13 cellular contexts compared by ENCODE assay signal in the genomic region with DNA sequence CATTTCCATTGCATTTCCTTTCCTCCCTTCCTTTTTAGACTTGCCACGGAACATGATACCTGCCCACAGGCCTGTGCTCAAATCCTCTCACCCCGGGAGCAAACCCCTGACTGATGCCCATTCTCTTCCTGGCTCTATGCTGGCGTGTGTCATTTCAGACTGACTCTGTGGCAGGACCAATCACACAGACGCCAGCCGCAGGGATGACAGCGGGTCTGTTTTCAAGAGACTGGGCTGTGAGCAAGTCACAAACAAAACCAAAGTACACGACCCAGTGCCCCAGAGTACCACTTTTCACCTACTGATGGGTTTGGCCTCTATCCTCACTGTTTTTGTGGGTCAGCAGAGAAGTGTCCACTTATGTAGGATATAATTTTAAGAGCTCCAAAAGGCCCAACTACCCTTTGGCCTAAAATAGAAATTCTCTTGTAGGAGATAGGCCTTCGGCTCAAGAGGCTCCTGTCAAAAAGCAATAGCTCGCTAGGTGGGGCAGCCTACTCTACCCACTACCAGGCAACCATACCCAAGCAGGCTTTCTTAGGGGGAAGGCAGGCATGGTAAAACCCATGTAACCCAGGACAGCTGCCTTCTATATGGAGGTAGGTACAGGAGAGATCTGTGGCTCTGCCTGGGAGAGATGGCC.
A peak's percentile ranks its signal among the peaks of the same experiment; 100 is the strongest.
DNase-seq lines count a peak whose midpoint lies in the region; ATAC-seq and TF ChIP-seq lines count a peak whose summit lies in the region.
"Had no signal": no experiment of that assay in that cellular context is flagged by ENCODE, and none has a peak within 500 bp of the region (broad histone marks: within the 10 kb centered on the region; RNA-seq: fewer than 3 reads in every experiment).

No MANE protein-coding gene starts in this region.

- H3K27me3 ChIP-seq in GM23338 (ENCODE audit: insufficient read depth), result no peaks in the 10 kb centered on the region
- H3K27me3 ChIP-seq in heart right ventricle, result no peaks in the 10 kb centered on the region
- H3K27me3 ChIP-seq: BLaER1 treated with 17β-estradiol and CSF1 and Interleukin-3, amounts not matched to agents 10 nM and 100 nM had no signal

- 49 to 55% methylated on average over 9 of the region's 9 CpGs for WGBS in heart right ventricle, 2 donors

- TF ChIP-seq CTCF in GM23338 (conservative IDR thresholded peaks at IDR 0.05; ENCODE audit: low read depth in 2 of 2) (no peak), heart right ventricle (IDR thresholded peaks at IDR 0.05) (no peak), nephron progenitor cell (IDR thresholded peaks at IDR 0.05) (no peak)

- peak; percentile 21 for DNase-seq in activated effector memory CD4-positive, alpha-beta T cell treated with anti-CD3 and anti-CD28 coated beads, Interleukin-2, amount 50 U/mL, for 16 hours
- no peak for DNase-seq in activated effector memory CD4-positive, alpha-beta T cell treated with Interleukin-2 at 50 U/mL for 16 hours
- DNase-seq in GM23338 (ENCODE audit: low spot score), result no peak
- DNase-seq in heart right ventricle, result no peak
- DNase-seq in left lobe of liver (ENCODE audit: low spot score), result peak; percentile 14
- DNase-seq in nephron progenitor cell, result no peak
- DNase-seq in NCI-H526 treated with DMSO at 0.1 percent for 48 hours (lab: John Stamatoyannopoulos, UW), result no peak
- DNase-seq: Calu3; CD8-positive, alpha-beta T cell; GF-D8 had no signal

- no peaks in the 10 kb centered on the region for H3K79me2 ChIP-seq in GM23338 (replicated peaks; ENCODE audit: insufficient read depth)

- H3K9me3 ChIP-seq in heart right ventricle, result no peaks in the 10 kb centered on the region
- H3K9me3 ChIP-seq: BLaER1 treated with 17β-estradiol and CSF1 and Interleukin-3, amounts not matched to agents 10 nM and 100 nM; HAP-1 had no signal

- no peak overlapping the region for H3K4me2 ChIP-seq in GM23338
- H3K4me2 ChIP-seq: BLaER1 treated with 17β-estradiol and CSF1 and Interleukin-3, amounts not matched to agents 10 nM and 100 nM had no signal

- H3K27ac ChIP-seq in GM23338 (ENCODE audit: low read depth) (no peak overlapping the region), heart right ventricle (no peak overlapping the region)
- H3K27ac ChIP-seq: BLaER1 treated with 17β-estradiol and CSF1 and Interleukin-3, amounts not matched to agents 10 nM and 100 nM had no signal

- H3K9me2 ChIP-seq in GM23338 (ENCODE audit: insufficient read depth), result peaks cover 9% of the 10 kb centered on the region

- no peaks in the 10 kb centered on the region for H3K4me1 ChIP-seq in GM23338 (ENCODE audit: insufficient read depth)
- peaks cover 0 to 5% (median 0%) of the 10 kb centered on the region in 9 donors for H3K4me1 ChIP-seq in heart right ventricle
- H3K4me1 ChIP-seq: HAP-1 had no signal

- peak overlapping the region; percentile 47; the same call in 1 of the 2 replicates for H2AFZ ChIP-seq in GM23338

- no peaks in the 10 kb centered on the region for H3K4me1 Mint-ChIP-seq in GM23338
- H3K4me1 Mint-ChIP-seq in nephron progenitor cell, result no peaks in the 10 kb centered on the region
- H3K4me1 Mint-ChIP-seq: B cell had no signal

- no peaks in the 10 kb centered on the region for H3F3A ChIP-seq in GM23338 (replicated peaks; ENCODE audit: low read depth)

- H3K4me3 ChIP-seq in GM23338 (no peak overlapping the region), heart right ventricle (no peak overlapping the region)
- H3K4me3 ChIP-seq: BLaER1 treated with 17β-estradiol and CSF1 and Interleukin-3, amounts not matched to agents 10 nM and 100 nM; HAP-1 had no signal

- no peaks in the 10 kb centered on the region for H3K36me3 ChIP-seq in GM23338 (ENCODE audit: insufficient read depth)
- H3K36me3 ChIP-seq in heart right ventricle, result no peaks in the 10 kb centered on the region
- H3K36me3 ChIP-seq: BLaER1 treated with 17β-estradiol and CSF1 and Interleukin-3, amounts not matched to agents 10 nM and 100 nM; HAP-1 had no signal

- no peaks in the 10 kb centered on the region for H3K36me3 Mint-ChIP-seq in GM23338 (ENCODE audit: low read depth)
- H3K36me3 Mint-ChIP-seq in nephron progenitor cell (ENCODE audit: low read depth), result no peaks in the 10 kb centered on the region
- H3K36me3 Mint-ChIP-seq: CD8-positive, alpha-beta T cell had no signal

- H3K4me3 Mint-ChIP-seq in GM23338 (no peak overlapping the region), nephron progenitor cell (no peak overlapping the region)
- H3K4me3 Mint-ChIP-seq: B cell; CD8-positive, alpha-beta T cell had no signal

- H3K27me3 Mint-ChIP-seq in GM23338 (ENCODE audit: insufficient read depth, low read depth, poor library complexity), result no peaks in the 10 kb centered on the region
- H3K27me3 Mint-ChIP-seq in nephron progenitor cell (ENCODE audit: low read depth, poor library complexity), result peaks cover 24% of the 10 kb centered on the region

- ATAC-seq in GM23338 (no peak), heart right ventricle (peak in 5 of 8 donors; percentile 12 to 67 (median 33)), left lobe of liver (no peak)
- ATAC-seq: CD8-positive, alpha-beta T cell had no signal

- no peak overlapping the region for H3K27ac Mint-ChIP-seq in GM23338
- no peak overlapping the region for H3K27ac Mint-ChIP-seq in nephron progenitor cell
- H3K27ac Mint-ChIP-seq: B cell; CD8-positive, alpha-beta T cell had no signal

- H4K20me1 ChIP-seq in GM23338 (replicated peaks; ENCODE audit: insufficient read depth), result no peaks in the 10 kb centered on the region
- H4K20me1 ChIP-seq: BLaER1 treated with 17β-estradiol and CSF1 and Interleukin-3, amounts not matched to agents 10 nM and 100 nM had no signal

- H3K9me3 Mint-ChIP-seq in GM23338, result no peaks in the 10 kb centered on the region; the same call in 2 of the 3 replicates
- no peaks in the 10 kb centered on the region for H3K9me3 Mint-ChIP-seq in nephron progenitor cell
- H3K9me3 Mint-ChIP-seq: CD8-positive, alpha-beta T cell had no signal

- intact Hi-C loops in heart right ventricle (cut with DNase I), result no loop called here

TF ChIP-seq in GM23338, 12 proteins besides CTCF, POLR2A, EP300 and RAD21:
- TF ChIP-seq STAT1 (IDR thresholded peaks at IDR 0.05; ENCODE audit: unreplicated experiment), result no peak
- TF ChIP-seq, protein P1, sequence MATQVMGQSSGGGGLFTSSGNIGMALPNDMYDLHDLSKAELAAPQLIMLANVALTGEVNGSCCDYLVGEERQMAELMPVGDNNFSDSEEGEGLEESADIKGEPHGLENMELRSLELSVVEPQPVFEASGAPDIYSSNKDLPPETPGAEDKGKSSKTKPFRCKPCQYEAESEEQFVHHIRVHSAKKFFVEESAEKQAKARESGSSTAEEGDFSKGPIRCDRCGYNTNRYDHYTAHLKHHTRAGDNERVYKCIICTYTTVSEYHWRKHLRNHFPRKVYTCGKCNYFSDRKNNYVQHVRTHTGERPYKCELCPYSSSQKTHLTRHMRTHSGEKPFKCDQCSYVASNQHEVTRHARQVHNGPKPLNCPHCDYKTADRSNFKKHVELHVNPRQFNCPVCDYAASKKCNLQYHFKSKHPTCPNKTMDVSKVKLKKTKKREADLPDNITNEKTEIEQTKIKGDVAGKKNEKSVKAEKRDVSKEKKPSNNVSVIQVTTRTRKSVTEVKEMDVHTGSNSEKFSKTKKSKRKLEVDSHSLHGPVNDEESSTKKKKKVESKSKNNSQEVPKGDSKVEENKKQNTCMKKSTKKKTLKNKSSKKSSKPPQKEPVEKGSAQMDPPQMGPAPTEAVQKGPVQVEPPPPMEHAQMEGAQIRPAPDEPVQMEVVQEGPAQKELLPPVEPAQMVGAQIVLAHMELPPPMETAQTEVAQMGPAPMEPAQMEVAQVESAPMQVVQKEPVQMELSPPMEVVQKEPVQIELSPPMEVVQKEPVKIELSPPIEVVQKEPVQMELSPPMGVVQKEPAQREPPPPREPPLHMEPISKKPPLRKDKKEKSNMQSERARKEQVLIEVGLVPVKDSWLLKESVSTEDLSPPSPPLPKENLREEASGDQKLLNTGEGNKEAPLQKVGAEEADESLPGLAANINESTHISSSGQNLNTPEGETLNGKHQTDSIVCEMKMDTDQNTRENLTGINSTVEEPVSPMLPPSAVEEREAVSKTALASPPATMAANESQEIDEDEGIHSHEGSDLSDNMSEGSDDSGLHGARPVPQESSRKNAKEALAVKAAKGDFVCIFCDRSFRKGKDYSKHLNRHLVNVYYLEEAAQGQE (IDR thresholded peaks at IDR 0.05; ENCODE audit: unreplicated experiment), result no peak
- TF ChIP-seq EZH2phosphoT487 (IDR thresholded peaks at IDR 0.05; ENCODE audit: unreplicated experiment), result no peak

Comparison
In these comparisons a context has a peak if more than half of its experiments do, and no peak if none do; other contexts are left out.
1. DNase-seq: peak in activated effector memory CD4-positive, alpha-beta T cell treated with anti-CD3 and anti-CD28 coated beads, Interleukin-2, amount 50 U/mL, for 16 hours (single experiment) and left lobe of liver (single experiment); none in activated effector memory CD4-positive, alpha-beta T cell treated with Interleukin-2 at 50 U/mL for 16 hours (single experiment), GM23338 (single experiment), heart right ventricle (0 of 2), nephron progenitor cell (single experiment) and NCI-H526 treated with DMSO at 0.1 percent for 48 hours (single experiment).
2. ATAC-seq: peak in heart right ventricle (5 of 8); none in GM23338 (single experiment) and left lobe of liver (single experiment).